In genomic region chr7:101880536-101881443, GRCh38 we compare ENCODE assay signal across 11 cellular contexts.
DNase-seq lines count a peak whose midpoint lies in the region; ATAC-seq and TF ChIP-seq lines count a peak whose summit lies in the region.
"Had no signal": no experiment of that assay in that cellular context is flagged by ENCODE, and none has a peak within 500 bp of the region (broad histone marks: within the 10 kb centered on the region; RNA-seq: fewer than 3 reads in every experiment).

No MANE protein-coding gene starts in this region.

- TF ChIP-seq CTCF in AG04449 (IDR thresholded peaks at IDR 0.05; ENCODE audit: insufficient read depth, low read length, missing control alignments) (no peak), HFFc6 (IDR thresholded peaks at IDR 0.05) (no peak), brain (conservative IDR thresholded peaks at IDR 0.05) (no peak)

- H3K4me1 ChIP-seq in muscle layer of duodenum (ENCODE audit: control insufficient read depth in 1 of 2, insufficient read depth in 2 of 2, low read length in 2 of 2), result peaks cover 5 to 45% of the 10 kb centered on the region in 2 donors
- H3K4me1 ChIP-seq in CD8-positive, alpha-beta memory T cell (ENCODE audit: insufficient read depth, low read length), result peaks cover 26% of the 10 kb centered on the region

- no peaks in the 10 kb centered on the region; the same call in 1 of the 2 replicates for H3K36me3 Mint-ChIP-seq in HFFc6 (ENCODE audit: low read depth)
- peaks cover 5% of the 10 kb centered on the region for H3K36me3 Mint-ChIP-seq in brain
- H3K36me3 Mint-ChIP-seq in CD8-positive, alpha-beta memory T cell, result peaks cover 0 to 2% (median 2%) of the 10 kb centered on the region in 3 donors

- H3K27ac Mint-ChIP-seq in HFFc6 (peak overlapping the region; percentile 100), brain (peak overlapping the region; percentile 3 to 84 (median 18))
- H3K27ac Mint-ChIP-seq in CD8-positive, alpha-beta memory T cell, result peak overlapping the region in 1 of 8 donors; percentile 49

- H3K9me3 ChIP-seq in muscle layer of duodenum (ENCODE audit: control insufficient read depth in 1 of 2, low read length in 2 of 2), result no peaks in the 10 kb centered on the region
- H3K9me3 ChIP-seq in CD8-positive, alpha-beta memory T cell (ENCODE audit: low read length), result no peaks in the 10 kb centered on the region
- H3K9me3 ChIP-seq: HAP-1 had no signal

- peak overlapping the region; percentile 10 for H3K27ac ChIP-seq in muscle layer of duodenum (ENCODE audit: low read length)
- H3K27ac ChIP-seq in CD8-positive, alpha-beta memory T cell (ENCODE audit: low read depth, low read length), result no peak overlapping the region
- H3K27ac ChIP-seq: parathyroid adenoma had no signal

- POLR2A ChIA-PET in AG04449 (lab: Yijun Ruan, JAX), result interaction anchor here (2.1 kb wide), 1 partner anchor 61 kb away, joined by 7 read pairs; no protein-coding TSS in a partner anchor
- POLR2A ChIA-PET in CD8-positive, alpha-beta memory T cell (lab: Charles Lee), result no interaction called here

- H3K4me3 Mint-ChIP-seq in HFFc6 (peak overlapping the region; percentile 2; the same call in 1 of the 2 replicates), brain (peak overlapping the region in 4 of 5 experiments; percentile 6 to 27 (median 22))
- H3K4me3 Mint-ChIP-seq in CD8-positive, alpha-beta memory T cell, result no peak overlapping the region

- H3K4me1 Mint-ChIP-seq in HFFc6 (ENCODE audit: low read depth) (peaks cover 53% of the 10 kb centered on the region), brain (peaks cover 80% of the 10 kb centered on the region)
- H3K4me1 Mint-ChIP-seq in CD8-positive, alpha-beta memory T cell, result peaks cover 33 to 55% (median 40%) of the 10 kb centered on the region in 3 donors

- peaks cover 0 to 6% of the 10 kb centered on the region in 2 donors for H3K36me3 ChIP-seq in muscle layer of duodenum (ENCODE audit: control insufficient read depth in 1 of 2, insufficient read depth in 2 of 2, low read length in 2 of 2)
- H3K36me3 ChIP-seq in CD8-positive, alpha-beta memory T cell (ENCODE audit: insufficient read depth, low read length), result no peaks in the 10 kb centered on the region

- DNase-seq in AG04449 (ENCODE audit: low read depth, low spot score) (peak; percentile 49), HFFc6 (peak; percentile 41), RPMI8226 (no peak)
- DNase-seq in CD8-positive, alpha-beta memory T cell, result no peak
- no peak for DNase-seq in activated CD4-positive, CD25-positive, alpha-beta regulatory T cell (lab: John Stamatoyannopoulos, UW)
- DNase-seq: dorsolateral prefrontal cortex had no signal

- H3K9me3 Mint-ChIP-seq in HFFc6 (0 out of 2 replicates have a peak, but pooled peaks cover 3% of the 10 kb centered on the region), brain (no peaks in the 10 kb centered on the region)
- H3K9me3 Mint-ChIP-seq in CD8-positive, alpha-beta memory T cell, result no peaks in the 10 kb centered on the region

- CTCF ChIA-PET in AG04449 (lab: Yijun Ruan, JAX), result interaction anchor here (0.9 to 1.2 kb wide), 3 partner anchors 8 to 354 kb away, joined by 3 read pairs; no protein-coding TSS in a partner anchor
- CTCF ChIA-PET in CD8-positive, alpha-beta memory T cell (lab: Charles Lee), result no interaction called here

- no peaks in the 10 kb centered on the region for H3K27me3 ChIP-seq in muscle layer of duodenum (ENCODE audit: low read depth, low read length)
- no peaks in the 10 kb centered on the region for H3K27me3 ChIP-seq in CD8-positive, alpha-beta memory T cell (ENCODE audit: insufficient read depth, low read length, poor library complexity, severe bottlenecking)
- H3K27me3 ChIP-seq: dorsolateral prefrontal cortex had no signal

- H3K27me3 Mint-ChIP-seq in HFFc6 (ENCODE audit: insufficient read depth) (peaks cover 6% of the 10 kb centered on the region), brain (no peaks in the 10 kb centered on the region)
- no peaks in the 10 kb centered on the region for H3K27me3 Mint-ChIP-seq in CD8-positive, alpha-beta memory T cell

- ATAC-seq in HG03521 (IDR thresholded peaks at IDR 0.05; ENCODE audit: unreplicated experiment), result no peak

- no peak overlapping the region for H3K4me3 ChIP-seq in AG04449 (ENCODE audit: low read depth, low read length)
- H3K4me3 ChIP-seq in muscle layer of duodenum (ENCODE audit: low read depth in 1 of 2, low read length in 2 of 2), result no peak overlapping the region
- H3K4me3 ChIP-seq in CD8-positive, alpha-beta memory T cell (ENCODE audit: low read length), result no peak overlapping the region
- H3K4me3 ChIP-seq: dorsolateral prefrontal cortex, HAP-1 had no signal

Comparison
In these comparisons a context has a peak if more than half of its experiments do, and no peak if none do; other contexts are left out.
1. DNase-seq: peak in AG04449 (single experiment) and HFFc6 (single experiment); none in RPMI8226 (single experiment), CD8-positive, alpha-beta memory T cell (0 of 5) and activated CD4-positive, CD25-positive, alpha-beta regulatory T cell (0 of 4).
2. H3K4me3 Mint-ChIP-seq: peak in HFFc6 (single experiment) and brain (4 of 5); none in CD8-positive, alpha-beta memory T cell (0 of 7).